33 cellular contexts compared by ENCODE assay signal in genomic region chr12:89479982-89480381, GRCh38.
"Had no signal": no experiment of that assay in that cellular context is flagged by ENCODE, and none has a peak within 500 bp of the region (broad histone marks: within the 10 kb centered on the region; RNA-seq: fewer than 3 reads in every experiment).

No MANE protein-coding gene starts in this region.

- H3K4me3 ChIP-seq: PC-9 had no signal

- ATAC-seq: activated naive CD4-positive, alpha-beta T cell treated with anti-CD3 and anti-CD28 coated beads, Interleukin-2, amount 50 U/mL, for 72 hours; activated naive CD8-positive, alpha-beta T cell treated with anti-CD3 and anti-CD28 coated beads, Interleukin-2, amount 50 U/mL, for 24 hours; activated T-cell treated with anti-CD3 and anti-CD28 coated beads, Interleukin-2, amount 50 U/mL, for 4 hours; Right ventricle myocardium inferior; SK-N-SH treated with all-trans-retinoic acid at 6 μM for 48 hours had no signal

- DNase-seq: activated B cell treated with CpG ODN at 0.5 μM for 24 hours; activated CD4-positive, alpha-beta memory T cell treated with anti-CD3 and anti-CD28 coated beads for 36 hours; activated CD4-positive, alpha-beta T cell treated with anti-CD3 and anti-CD28 coated beads for 4 hours; activated CD4-positive, alpha-beta T cell treated with anti-CD3 and anti-CD28 coated beads, Interleukin-2, amount 50 U/mL, for 1 hour; activated CD4-positive, CD25-positive, alpha-beta regulatory T cell treated with anti-CD3 and anti-CD28 coated beads, Interleukin-2, amount 50 U/mL, for 72 hours; activated CD8-positive, alpha-beta memory T cell treated with anti-CD3 and anti-CD28 coated beads, Interleukin-2, amount 50 U/mL, for 4 hours; activated gamma-delta T cell treated with Interleukin-2 at 50 U/mL for 16 hours; activated naive CD4-positive, alpha-beta T cell treated with anti-CD3 and anti-CD28 coated beads for 36 hours; activated naive CD8-positive, alpha-beta T cell treated with anti-CD3 and anti-CD28 coated beads, Interleukin-2, amount 50 U/mL, for 24 hours; activated T-cell treated with anti-CD3 and anti-CD28 coated beads for 4 hours; activated T-cell treated with anti-CD3 and anti-CD28 coated beads, Interleukin-2, amount 50 U/mL, for 4 hours; anterior cingulate cortex; central memory CD4-positive, alpha-beta T cell; NCI-H1092 treated with DMSO at 0.1 percent for 48 hours; NCI-H1417; NCI-H146; NCI-H187; NCI-H2029 treated with DMSO at 0.1 percent for 48 hours; NCI-H345; NCI-H69; NK-92 treated with Interleukin-12 subunit alpha and Interleukin-12 subunit beta, amount 100 ng/mL, for 24 hours; PC-9; SIG-M5; T-helper 1 cell; T-helper 2 cell; T-helper 9 cell had no signal

- H3K4me3 Mint-ChIP-seq: activated B cell treated with CpG ODN at 0.5 μM for 24 hours; activated CD4-positive, alpha-beta memory T cell treated with anti-CD3 and anti-CD28 coated beads for 36 hours; activated naive CD4-positive, alpha-beta T cell treated with anti-CD3 and anti-CD28 coated beads for 36 hours; activated naive CD8-positive, alpha-beta T cell treated with anti-CD3 and anti-CD28 coated beads, Interleukin-2, amount 50 U/mL, for 24 hours; activated T-cell treated with anti-CD3 and anti-CD28 coated beads, Interleukin-2, amount 50 U/mL, for 4 hours; activated T-helper 1 cell treated with anti-CD3 and anti-CD28 coated beads, Interleukin-12 subunit alpha, Interleukin-12 subunit beta, Interleukin-2, Interleukin-4 antibody, amounts not matched to agents 30 ng/mL and 10 ng/mL and 1 ng/mL, durations not matched to agents 14 hours and 24 hours and 36 hours; brain had no signal

- H3K27ac Mint-ChIP-seq: activated B cell treated with CpG ODN at 0.5 μM for 24 hours; activated CD4-positive, alpha-beta memory T cell treated with anti-CD3 and anti-CD28 coated beads for 36 hours; activated naive CD4-positive, alpha-beta T cell treated with anti-CD3 and anti-CD28 coated beads for 36 hours; activated naive CD4-positive, alpha-beta T cell treated with anti-CD3 and anti-CD28 coated beads, Interleukin-2, amount 50 U/mL, for 72 hours; activated naive CD8-positive, alpha-beta T cell treated with anti-CD3 and anti-CD28 coated beads, Interleukin-2, amount 50 U/mL, for 24 hours; activated T-helper 1 cell treated with anti-CD3 and anti-CD28 coated beads, Interleukin-12 subunit alpha, Interleukin-12 subunit beta, Interleukin-2, Interleukin-4 antibody, amounts not matched to agents 30 ng/mL and 10 ng/mL and 1 ng/mL, durations not matched to agents 14 hours and 24 hours and 36 hours; brain had no signal

- H3K9me3 Mint-ChIP-seq: activated B cell treated with CpG ODN at 0.5 μM for 24 hours; activated CD4-positive, alpha-beta memory T cell treated with anti-CD3 and anti-CD28 coated beads for 36 hours; activated naive CD4-positive, alpha-beta T cell treated with anti-CD3 and anti-CD28 coated beads for 36 hours; activated naive CD4-positive, alpha-beta T cell treated with anti-CD3 and anti-CD28 coated beads, Interleukin-2, amount 50 U/mL, for 72 hours; activated naive CD8-positive, alpha-beta T cell treated with anti-CD3 and anti-CD28 coated beads, Interleukin-2, amount 50 U/mL, for 24 hours; activated T-cell treated with anti-CD3 and anti-CD28 coated beads, Interleukin-2, amount 50 U/mL, for 4 hours; activated T-helper 1 cell treated with anti-CD3 and anti-CD28 coated beads, Interleukin-12 subunit alpha, Interleukin-12 subunit beta, Interleukin-2, Interleukin-4 antibody, amounts not matched to agents 30 ng/mL and 10 ng/mL and 1 ng/mL, durations not matched to agents 14 hours and 24 hours and 36 hours; brain had no signal

- H3K4me1 Mint-ChIP-seq: brain had no signal

- H3K36me3 Mint-ChIP-seq: activated naive CD4-positive, alpha-beta T cell treated with anti-CD3 and anti-CD28 coated beads, Interleukin-2, amount 50 U/mL, for 72 hours; brain had no signal

- H3K27ac ChIP-seq: PC-9, RWPE1, VCaP had no signal

- H3K27me3 Mint-ChIP-seq: activated B cell treated with CpG ODN at 0.5 μM for 24 hours; activated CD4-positive, alpha-beta memory T cell treated with anti-CD3 and anti-CD28 coated beads for 36 hours; activated naive CD8-positive, alpha-beta T cell treated with anti-CD3 and anti-CD28 coated beads, Interleukin-2, amount 50 U/mL, for 24 hours; brain had no signal
